In genomic region chr18:2571200-2572143, GRCh38 we compare ENCODE assay signal across 8 cellular contexts. TPM values are rescaled to one million over a fixed set of nuclear protein-coding genes. Genes with fewer than 3 reads are reported as not detected.
DNase-seq lines count a peak whose midpoint lies in the region; ATAC-seq and TF ChIP-seq lines count a peak whose summit lies in the region.

Gene METTL4 (minus strand): TSS chr18:2571505. CDS start chr18:2567216, 4,289 bp downstream.
Gene NDC80 (plus strand): TSS chr18:2571557. CDS start chr18:2572986, 1,429 bp downstream.

- H3K9me3 Mint-ChIP-seq in activated CD4-positive, alpha-beta T cell treated with anti-CD3 and anti-CD28 coated beads, Interleukin-2, amount 10 ng/mL, durations not matched to agents 7 days and 5 days, result no peaks in the 10 kb centered on the region

- CTCF ChIA-PET in BJ (lab: Yijun Ruan, JAX), result interaction anchor here (1.1 kb wide), 1 partner anchor 18 kb away, joined by 4 read pairs; no protein-coding TSS in a partner anchor
- CTCF ChIA-PET in activated CD4-positive, alpha-beta T cell treated with anti-CD3 and anti-CD28 coated beads, Interleukin-2, amount 10 ng/mL, durations not matched to agents 7 days and 5 days (lab: Charles Lee), result interaction anchor here (0.6 kb wide), 1 partner anchor 115 kb away, joined by 4 read pairs; no protein-coding TSS in a partner anchor

- H3K4me3 ChIP-seq in BJ (ENCODE audit: low read depth, low read length) (peak within 1 kb of the TSS; percentile 61), coronary artery (peak within 1 kb of the TSS; percentile 87)

- POLR2A ChIA-PET in BJ (lab: Charles Lee), result interaction anchor here (0.6 kb wide), 1 partner anchor 1844 kb away, joined by 3 read pairs; no protein-coding TSS in a partner anchor
- POLR2A ChIA-PET in activated CD4-positive, alpha-beta T cell treated with anti-CD3 and anti-CD28 coated beads, Interleukin-2, amount 10 ng/mL, durations not matched to agents 7 days and 5 days (lab: Charles Lee), result interaction anchor here (0.6 to 1.0 kb wide), 2 partner anchors 69 to 84 kb away, joined by 3 to 4 read pairs; partner anchors contain the start of gene SMCHD1

- H3K36me3 Mint-ChIP-seq in activated CD4-positive, alpha-beta T cell treated with anti-CD3 and anti-CD28 coated beads, Interleukin-2, amount 10 ng/mL, durations not matched to agents 7 days and 5 days (ENCODE audit: low read depth), result peaks cover 57% of the 10 kb centered on the region

- peak; percentile 57 for TF ChIP-seq POLR2A in GM19099 (IDR thresholded peaks at IDR 0.05; ENCODE audit: extremely low read depth, insufficient read length, low read depth)

- peaks cover 65% of the 10 kb centered on the region for H3K4me1 Mint-ChIP-seq in activated CD4-positive, alpha-beta T cell treated with anti-CD3 and anti-CD28 coated beads, Interleukin-2, amount 10 ng/mL, durations not matched to agents 7 days and 5 days

- peak; percentile 68 for ATAC-seq in HG03378 (IDR thresholded peaks at IDR 0.05; ENCODE audit: unreplicated experiment)
- peak; percentile 92 for ATAC-seq in left lobe of liver

- H3K27me3 Mint-ChIP-seq in activated CD4-positive, alpha-beta T cell treated with anti-CD3 and anti-CD28 coated beads, Interleukin-2, amount 10 ng/mL, durations not matched to agents 7 days and 5 days, result no peaks in the 10 kb centered on the region

- peak within 1 kb of the TSS; percentile 96 for H3K4me3 Mint-ChIP-seq in activated CD4-positive, alpha-beta T cell treated with anti-CD3 and anti-CD28 coated beads, Interleukin-2, amount 10 ng/mL, durations not matched to agents 7 days and 5 days

- no peaks in the 10 kb centered on the region for H3K27me3 ChIP-seq in BJ (ENCODE audit: control insufficient read depth, insufficient read depth, low read length)

- TF ChIP-seq CTCF in BJ (IDR thresholded peaks at IDR 0.05; ENCODE audit: insufficient read depth, low read depth, low read length) (no peak), coronary artery (IDR thresholded peaks at IDR 0.05) (no peak)

- peak; percentile 50 for DNase-seq in BJ (ENCODE audit: low read depth)
- DNase-seq in NCI-H526 (lab: John Stamatoyannopoulos, UW), result peak; percentile 72 to 83
- DNase-seq in activated CD4-positive, alpha-beta T cell treated with anti-CD3 and anti-CD28 coated beads, Interleukin-2, amount 10 ng/mL, durations not matched to agents 7 days and 5 days, result peak; percentile 86
- DNase-seq in coronary artery (ENCODE audit: low spot score), result peak; percentile 88
- peak; percentile 88 for DNase-seq in left lobe of liver (ENCODE audit: low spot score)
- DNase-seq in stimulated activated CD4-positive, alpha-beta T cell treated with anti-CD3 and anti-CD28 coated beads, Interleukin-2, amount 100 ng/mL, for 24 hours, result peak; percentile 84 to 87

- peak within 1 kb of the TSS; percentile 90 for H3K27ac ChIP-seq in coronary artery

- no peaks in the 10 kb centered on the region for H3K36me3 ChIP-seq in BJ (ENCODE audit: control insufficient read depth, insufficient read depth, low read length)

- peak within 1 kb of the TSS; percentile 99 for H3K27ac Mint-ChIP-seq in activated CD4-positive, alpha-beta T cell treated with anti-CD3 and anti-CD28 coated beads, Interleukin-2, amount 10 ng/mL, durations not matched to agents 7 days and 5 days

RNA-seq across cellular contexts. Expression of gene METTL4, which starts in this region (rescaled TPM):
- polyA plus RNA-seq in BJ (2011; rRNA removed), result 6.8 and 13.4 TPM in 2 replicates
- polyA minus RNA-seq in BJ (2011; rRNA and poly(A)+ RNA removed), result 5.4 and 6.6 TPM in 2 replicates
- total RNA-seq in activated CD4-positive, alpha-beta T cell treated with anti-CD3 and anti-CD28 coated beads, Interleukin-2, amount 10 ng/mL, durations not matched to agents 7 days and 5 days, result 10 to 100 TPM; 20.3 to 25.5 TPM
- total RNA-seq in left lobe of liver, result 2.0 TPM

RNA-seq across cellular contexts. Expression of gene NDC80, which starts in this region (rescaled TPM):
- polyA plus RNA-seq in BJ (2011; rRNA removed), result 18.1 and 24.0 TPM in 2 replicates
- 9.8 and 11.6 TPM in 2 replicates for polyA minus RNA-seq in BJ (2011; rRNA and poly(A)+ RNA removed)
- 10 to 100 TPM; 92.3 to 96.5 TPM for total RNA-seq in activated CD4-positive, alpha-beta T cell treated with anti-CD3 and anti-CD28 coated beads, Interleukin-2, amount 10 ng/mL, durations not matched to agents 7 days and 5 days
- total RNA-seq in left lobe of liver, result 0.18 TPM

Comparison
In these comparisons a context has a peak if more than half of its experiments do, and no peak if none do; other contexts are left out.
1. Peak in every context shown above with its lines: DNase-seq, ATAC-seq, H3K4me3 ChIP-seq and H3K27ac ChIP-seq.
2. RNA of gene NDC80 (total RNA-seq): 92.3 to 96.5 TPM in activated CD4-positive, alpha-beta T cell treated with anti-CD3 and anti-CD28 coated beads, Interleukin-2, amount 10 ng/mL, durations not matched to agents 7 days and 5 days; 0.18 TPM in left lobe of liver (single experiment); every median in the first group is over 10 times any median in the second.